26 cellular contexts compared by ENCODE assay signal in the genomic region with DNA sequence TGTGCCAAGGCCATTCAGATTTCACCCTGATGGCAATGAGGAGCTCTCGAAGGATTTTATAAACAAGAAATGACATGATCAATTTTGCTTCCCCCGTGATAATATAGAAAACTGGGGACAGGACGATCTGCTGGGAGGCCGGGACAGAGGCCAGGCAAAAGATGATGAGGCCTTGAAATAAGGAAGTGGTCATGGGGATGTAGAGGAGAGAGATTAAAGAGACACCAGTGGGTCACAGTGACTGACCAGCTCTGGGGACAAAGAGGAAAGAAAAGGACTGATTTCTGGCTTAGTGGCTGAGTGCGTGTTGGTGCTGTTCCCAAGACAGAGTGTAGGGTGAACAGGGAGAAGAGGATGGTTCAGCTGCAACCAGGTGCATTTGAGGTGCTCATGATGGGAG.
"Had no signal": no experiment of that assay in that cellular context is flagged by ENCODE, and none has a peak within 500 bp of the region (broad histone marks: within the 10 kb centered on the region; RNA-seq: fewer than 3 reads in every experiment).

No MANE protein-coding gene starts in this region.

- H3K36me3 ChIP-seq: WERI-Rb-1 had no signal

- H3K27ac Mint-ChIP-seq: activated CD4-positive, alpha-beta memory T cell treated with anti-CD3 and anti-CD28 coated beads, Interleukin-2, amount 10 ng/mL, durations not matched to agents 7 days and 5 days; activated CD4-positive, alpha-beta T cell treated with anti-CD3 and anti-CD28 coated beads for 36 hours; activated naive CD4-positive, alpha-beta T cell treated with anti-CD3 and anti-CD28 coated beads for 36 hours; activated naive CD8-positive, alpha-beta T cell treated with anti-CD3 and anti-CD28 coated beads for 36 hours; activated T-helper 17 cell treated with anti-CD3 and anti-CD28 coated beads, Interleukin-2, amount 50 U/mL, for 72 hours; T-cell had no signal

- H3K9me3 Mint-ChIP-seq: activated CD4-positive, alpha-beta memory T cell treated with anti-CD3 and anti-CD28 coated beads, Interleukin-2, amount 10 ng/mL, durations not matched to agents 7 days and 5 days; activated naive CD4-positive, alpha-beta T cell treated with anti-CD3 and anti-CD28 coated beads for 36 hours; activated naive CD8-positive, alpha-beta T cell treated with anti-CD3 and anti-CD28 coated beads for 36 hours; activated T-helper 17 cell treated with anti-CD3 and anti-CD28 coated beads, Interleukin-2, amount 50 U/mL, for 72 hours; T-cell had no signal

- H3K4me3 Mint-ChIP-seq: activated CD4-positive, alpha-beta memory T cell treated with anti-CD3 and anti-CD28 coated beads, Interleukin-2, amount 10 ng/mL, durations not matched to agents 7 days and 5 days; activated CD4-positive, alpha-beta T cell treated with anti-CD3 and anti-CD28 coated beads for 36 hours; activated naive CD4-positive, alpha-beta T cell treated with anti-CD3 and anti-CD28 coated beads for 36 hours; activated naive CD8-positive, alpha-beta T cell treated with anti-CD3 and anti-CD28 coated beads for 36 hours; activated T-helper 17 cell treated with anti-CD3 and anti-CD28 coated beads, Interleukin-2, amount 50 U/mL, for 72 hours; T-cell had no signal

- DNase-seq: activated CD4-positive, alpha-beta memory T cell treated with anti-CD3 and anti-CD28 coated beads, Interleukin-2, amount 10 ng/mL, durations not matched to agents 7 days and 5 days; activated CD4-positive, alpha-beta T cell treated with anti-CD3 and anti-CD28 coated beads for 36 hours; activated CD4-positive, alpha-beta T cell treated with anti-CD3 and anti-CD28 coated beads, Interleukin-2, amount 50 U/mL, for 1 hour; activated gamma-delta T cell; activated naive CD4-positive, alpha-beta T cell treated with anti-CD3 and anti-CD28 coated beads for 36 hours; activated naive CD8-positive, alpha-beta T cell treated with anti-CD3 and anti-CD28 coated beads for 36 hours; activated T-cell treated with anti-CD3 and anti-CD28 coated beads for 4 hours; activated T-cell treated with anti-CD3 and anti-CD28 coated beads, Interleukin-2, amount 50 U/mL, for 48 hours; anterior cingulate cortex; central memory CD4-positive, alpha-beta T cell; Kasumi-1; NCI-H1092 treated with DMSO at 0.1 percent for 48 hours; NCI-H1417 treated with DMSO at 0.1 percent for 48 hours; NCI-H1694 treated with DMSO at 0.1 percent for 48 hours; NCI-H526 treated with DMSO at 0.1 percent for 48 hours; NCI-H82; RPMI8226; T-cell; T-helper 2 cell; T1000; WERI-Rb-1 had no signal

- H3K4me3 ChIP-seq: SK-N-MC had no signal

- H3K27me3 Mint-ChIP-seq: activated CD4-positive, alpha-beta memory T cell treated with anti-CD3 and anti-CD28 coated beads, Interleukin-2, amount 10 ng/mL, durations not matched to agents 7 days and 5 days; activated CD4-positive, alpha-beta T cell treated with anti-CD3 and anti-CD28 coated beads for 36 hours; activated naive CD8-positive, alpha-beta T cell treated with anti-CD3 and anti-CD28 coated beads for 36 hours had no signal

- H3K27ac ChIP-seq: SK-N-MC, WERI-Rb-1 had no signal

- H3K4me1 Mint-ChIP-seq: activated CD4-positive, alpha-beta memory T cell treated with anti-CD3 and anti-CD28 coated beads, Interleukin-2, amount 10 ng/mL, durations not matched to agents 7 days and 5 days; activated CD4-positive, alpha-beta T cell treated with anti-CD3 and anti-CD28 coated beads for 36 hours; activated naive CD8-positive, alpha-beta T cell treated with anti-CD3 and anti-CD28 coated beads for 36 hours; activated T-helper 17 cell treated with anti-CD3 and anti-CD28 coated beads, Interleukin-2, amount 50 U/mL, for 72 hours; T-cell had no signal

- ATAC-seq: activated CD4-positive, alpha-beta T cell treated with anti-CD3 and anti-CD28 coated beads for 36 hours; activated T-helper 17 cell treated with anti-CD3 and anti-CD28 coated beads, Interleukin-2, amount 50 U/mL, for 72 hours; Panc1; Right ventricle myocardium inferior; T-cell had no signal

- FAIRE-seq: bronchial epithelial cell had no signal
